36 cellular contexts compared by ENCODE assay signal in genomic region chr1:5849550-5849949, GRCh38.
"Had no signal": no experiment of that assay in that cellular context is flagged by ENCODE, and none has a peak within 500 bp of the region (broad histone marks: within the 10 kb centered on the region; RNA-seq: fewer than 3 reads in every experiment).

No MANE protein-coding gene starts in this region.

- ATAC-seq: activated naive CD4-positive, alpha-beta T cell treated with anti-CD3 and anti-CD28 coated beads, Interleukin-2, amount 50 U/mL, for 72 hours; activated T-cell treated with anti-CD3 and anti-CD28 coated beads, Interleukin-2, amount 50 U/mL, for 4 hours; body of pancreas; PC-3 had no signal

- H3K27ac Mint-ChIP-seq: activated B cell treated with CpG ODN at 0.5 μM for 24 hours; activated CD4-positive, alpha-beta memory T cell treated with anti-CD3 and anti-CD28 coated beads for 36 hours; activated naive CD4-positive, alpha-beta T cell treated with anti-CD3 and anti-CD28 coated beads for 36 hours; activated naive CD4-positive, alpha-beta T cell treated with anti-CD3 and anti-CD28 coated beads, Interleukin-2, amount 50 U/mL, for 72 hours; activated T-helper 1 cell treated with anti-CD3 and anti-CD28 coated beads, Interleukin-12 subunit alpha, Interleukin-12 subunit beta, Interleukin-2, Interleukin-4 antibody, amounts not matched to agents 30 ng/mL and 10 ng/mL and 1 ng/mL, durations not matched to agents 14 hours and 24 hours and 36 hours; T-helper 1 cell treated with Interleukin-12 subunit alpha and Interleukin-12 subunit beta and Interleukin-4 antibody, amounts not matched to agents 30 μg/mL and 1 μg/mL, for 36 hours; T-helper 2 cell treated with Interferon-gamma antibody and Interleukin-4, amounts not matched to agents 5 μg/mL and 100 μg/mL, for 36 hours had no signal

- H3K4me3 ChIP-seq: adrenal gland, body of pancreas, breast epithelium, MG63, Peyer's patch, SJSA1 had no signal

- FAIRE-seq: astrocyte, TTC549 had no signal

- H3K4me3 Mint-ChIP-seq: activated B cell treated with CpG ODN at 0.5 μM for 24 hours; activated CD4-positive, alpha-beta memory T cell treated with anti-CD3 and anti-CD28 coated beads for 36 hours; activated naive CD4-positive, alpha-beta T cell treated with anti-CD3 and anti-CD28 coated beads for 36 hours; activated T-cell treated with anti-CD3 and anti-CD28 coated beads, Interleukin-2, amount 50 U/mL, for 4 hours; activated T-helper 1 cell treated with anti-CD3 and anti-CD28 coated beads, Interleukin-12 subunit alpha, Interleukin-12 subunit beta, Interleukin-2, Interleukin-4 antibody, amounts not matched to agents 30 ng/mL and 10 ng/mL and 1 ng/mL, durations not matched to agents 14 hours and 24 hours and 36 hours; T-helper 1 cell treated with Interleukin-12 subunit alpha and Interleukin-12 subunit beta and Interleukin-4 antibody, amounts not matched to agents 30 μg/mL and 1 μg/mL, for 36 hours; T-helper 2 cell treated with Interferon-gamma antibody and Interleukin-4, amounts not matched to agents 5 μg/mL and 100 μg/mL, for 36 hours had no signal

- H3K9ac ChIP-seq: SK-N-SH had no signal

- H3K36me3 ChIP-seq: adrenal gland, breast epithelium, MG63, Peyer's patch had no signal

- H3K4me1 ChIP-seq: adrenal gland, body of pancreas, breast epithelium, Peyer's patch had no signal

- H3K4me2 ChIP-seq: SK-N-SH had no signal

- H3K4me1 Mint-ChIP-seq: activated B cell treated with CpG ODN at 0.5 μM for 24 hours had no signal

- H3K27me3 ChIP-seq: adrenal gland, body of pancreas, MG63, Peyer's patch, SJSA1 had no signal

- H3K9me3 ChIP-seq: adrenal gland, MG63, Peyer's patch, SJSA1, SK-N-SH had no signal

- H3K27ac ChIP-seq: adrenal gland, body of pancreas, breast epithelium, Peyer's patch, SJSA1 had no signal

- H3K36me3 Mint-ChIP-seq: activated CD4-positive, alpha-beta memory T cell treated with anti-CD3 and anti-CD28 coated beads for 36 hours; activated naive CD4-positive, alpha-beta T cell treated with anti-CD3 and anti-CD28 coated beads, Interleukin-2, amount 50 U/mL, for 72 hours had no signal

- DNase-seq: activated B cell treated with CpG ODN at 0.5 μM for 24 hours; activated CD4-positive, alpha-beta memory T cell treated with anti-CD3 and anti-CD28 coated beads for 36 hours; activated CD4-positive, alpha-beta T cell treated with anti-CD3 and anti-CD28 coated beads for 4 hours; activated CD4-positive, alpha-beta T cell treated with anti-CD3 and anti-CD28 coated beads, Interleukin-2, amount 50 U/mL, for 1 hour; activated CD4-positive, CD25-positive, alpha-beta regulatory T cell treated with anti-CD3 and anti-CD28 coated beads, Interleukin-2, amount 50 U/mL, for 72 hours; activated CD8-positive, alpha-beta memory T cell treated with anti-CD3 and anti-CD28 coated beads, Interleukin-2, amount 50 U/mL, for 4 hours; activated gamma-delta T cell treated with Interleukin-2 at 50 U/mL for 16 hours; activated naive CD4-positive, alpha-beta T cell treated with anti-CD3 and anti-CD28 coated beads for 36 hours; activated T-cell treated with anti-CD3 and anti-CD28 coated beads for 4 hours; activated T-cell treated with anti-CD3 and anti-CD28 coated beads, Interleukin-2, amount 50 U/mL, for 4 hours; adrenal gland; body of pancreas; cerebellar nuclear complex; MG63; NCI-H1092; NCI-H1436 treated with DMSO at 0.1 percent for 48 hours; NCI-H1694 treated with DMSO at 0.1 percent for 48 hours; NCI-H2029; NCI-H2171; NCI-H510A; NCI-H526; NCI-H748 treated with DMSO at 0.1 percent for 48 hours; NK-92 treated with Interleukin-12 subunit alpha and Interleukin-12 subunit beta, amount 100 ng/mL, for 24 hours; PC-3; Peyer's patch; RPMI8226; SHP77 treated with DMSO at 0.1 percent for 48 hours; SK-N-SH had no signal

- H3K9me3 Mint-ChIP-seq: activated CD4-positive, alpha-beta memory T cell treated with anti-CD3 and anti-CD28 coated beads for 36 hours; activated naive CD4-positive, alpha-beta T cell treated with anti-CD3 and anti-CD28 coated beads for 36 hours; activated naive CD4-positive, alpha-beta T cell treated with anti-CD3 and anti-CD28 coated beads, Interleukin-2, amount 50 U/mL, for 72 hours; activated T-cell treated with anti-CD3 and anti-CD28 coated beads, Interleukin-2, amount 50 U/mL, for 4 hours; activated T-helper 1 cell treated with anti-CD3 and anti-CD28 coated beads, Interleukin-12 subunit alpha, Interleukin-12 subunit beta, Interleukin-2, Interleukin-4 antibody, amounts not matched to agents 30 ng/mL and 10 ng/mL and 1 ng/mL, durations not matched to agents 14 hours and 24 hours and 36 hours; T-helper 1 cell treated with Interleukin-12 subunit alpha and Interleukin-12 subunit beta and Interleukin-4 antibody, amounts not matched to agents 30 μg/mL and 1 μg/mL, for 36 hours; T-helper 2 cell treated with Interferon-gamma antibody and Interleukin-4, amounts not matched to agents 5 μg/mL and 100 μg/mL, for 36 hours had no signal
